34 cellular contexts compared by ENCODE assay signal in genomic region chr12:5776091-5776490, GRCh38.
"Had no signal": no experiment of that assay in that cellular context is flagged by ENCODE, and none has a peak within 500 bp of the region (broad histone marks: within the 10 kb centered on the region; RNA-seq: fewer than 3 reads in every experiment).

No MANE protein-coding gene starts in this region.

- DNase-seq: Karpas-422, Kasumi-1, MG63, MM.1S, MV-4-11, NCI-H1048, NCI-H1092, NCI-H1092 treated with DMSO at 0.1 percent for 48 hours, NCI-H1105, NCI-H1105 treated with DMSO at 0.1 percent for 48 hours, NCI-H1417, NCI-H1417 treated with DMSO at 0.1 percent for 48 hours, NCI-H1436, NCI-H1436 treated with DMSO at 0.1 percent for 48 hours, NCI-H146, NCI-H1694, NCI-H1694 treated with DMSO at 0.1 percent for 48 hours, NCI-H187, NCI-H187 treated with DMSO at 0.1 percent for 48 hours, NCI-H1930, NCI-H2029, NCI-H2029 treated with DMSO at 0.1 percent for 48 hours, NCI-H2081, NCI-H2081 treated with DMSO at 0.1 percent for 48 hours, NCI-H2107, NCI-H2171, NCI-H2171 treated with DMSO at 0.1 percent for 48 hours, NCI-H2227 treated with DMSO at 0.1 percent for 48 hours, NCI-H226, NCI-H345, NCI-H446, NCI-H446 treated with DMSO at 0.1 percent for 48 hours, NCI-H510A had no signal

- H3K27ac ChIP-seq: KMS-11 had no signal

- H3K4me3 ChIP-seq: MG63 had no signal

- H3K9me3 ChIP-seq: MG63 had no signal

- H3K36me3 ChIP-seq: MG63 had no signal
